In genomic region chr9:10265102-10265708, GRCh38 we compare ENCODE assay signal across 18 cellular contexts.
DNase-seq lines count a peak whose midpoint lies in the region; ATAC-seq and TF ChIP-seq lines count a peak whose summit lies in the region.
"Had no signal": no experiment of that assay in that cellular context is flagged by ENCODE, and none has a peak within 500 bp of the region (broad histone marks: within the 10 kb centered on the region; RNA-seq: fewer than 3 reads in every experiment).

No MANE protein-coding gene starts in this region.

- no peaks in the 10 kb centered on the region for H3K36me3 ChIP-seq in thoracic aorta

- ATAC-seq in thoracic aorta (ENCODE audit: insufficient number of reproducible peaks, low FRiP score, low read depth) (peak; percentile 58), T-cell (replicated peaks in 1 of 4) (no peak)
- ATAC-seq: psoas muscle had no signal

- H3K4me1 ChIP-seq in thoracic aorta (ENCODE audit: control insufficient read depth in 1 of 2, low read depth in 2 of 2) = no peaks in the 10 kb centered on the region
- H3K4me1 ChIP-seq: psoas muscle had no signal

- H3K4me3 ChIP-seq in astrocyte of the cerebellum (ENCODE audit: low read depth, low read length) (no peak overlapping the region), thoracic aorta (no peak overlapping the region), coronary artery (no peak overlapping the region)
- H3K4me3 ChIP-seq: dorsolateral prefrontal cortex, psoas muscle, SK-N-MC had no signal

- CTCF ChIA-PET in T-cell (lab: Charles Lee) = no interaction called here

- H3K27me3 Mint-ChIP-seq in T-cell (no peaks in the 10 kb centered on the region), type B pancreatic cell (no peaks in the 10 kb centered on the region)
- H3K27me3 Mint-ChIP-seq: activated CD4-positive, alpha-beta T cell treated with anti-CD3 and anti-CD28 coated beads, Interleukin-2, amount 10 ng/mL, durations not matched to agents 24 days and 14 days had no signal

- H3K4me1 Mint-ChIP-seq in T-cell (no peaks in the 10 kb centered on the region), type B pancreatic cell (ENCODE audit: unreplicated experiment) (peaks cover 11% of the 10 kb centered on the region)
- H3K4me1 Mint-ChIP-seq: activated CD4-positive, alpha-beta T cell treated with anti-CD3 and anti-CD28 coated beads, Interleukin-2, amount 10 ng/mL, durations not matched to agents 24 days and 14 days had no signal

- no peak overlapping the region for H3K4me3 Mint-ChIP-seq in T-cell
- H3K4me3 Mint-ChIP-seq in type B pancreatic cell = no peak overlapping the region
- H3K4me3 Mint-ChIP-seq: activated CD4-positive, alpha-beta T cell treated with anti-CD3 and anti-CD28 coated beads, Interleukin-2, amount 10 ng/mL, durations not matched to agents 24 days and 14 days had no signal

- in situ Hi-C loops in astrocyte of the cerebellum (cut with HindIII; ENCODE audit: low sequenced_read_pairs) = no loop called here

- H3K27me3 ChIP-seq in thoracic aorta (replicated peaks; ENCODE audit: insufficient read depth) = no peaks in the 10 kb centered on the region
- H3K27me3 ChIP-seq: dorsolateral prefrontal cortex had no signal

- H3K27ac Mint-ChIP-seq in T-cell (no peak overlapping the region), type B pancreatic cell (no peak overlapping the region)
- H3K27ac Mint-ChIP-seq: activated CD4-positive, alpha-beta T cell treated with anti-CD3 and anti-CD28 coated beads, Interleukin-2, amount 10 ng/mL, durations not matched to agents 24 days and 14 days had no signal

- H3K9me3 Mint-ChIP-seq in T-cell = peaks cover 13 to 38% (median 15%) of the 10 kb centered on the region in 3 donors
- peaks cover 5% of the 10 kb centered on the region for H3K9me3 Mint-ChIP-seq in type B pancreatic cell

- H3K9me3 ChIP-seq in thoracic aorta = no peaks in the 10 kb centered on the region
- H3K9me3 ChIP-seq: psoas muscle had no signal

- POLR2A ChIA-PET in T-cell (lab: Charles Lee) = no interaction called here

- H3K36me3 Mint-ChIP-seq in T-cell = no peaks in the 10 kb centered on the region
- H3K36me3 Mint-ChIP-seq in type B pancreatic cell = no peaks in the 10 kb centered on the region

- H3K27ac ChIP-seq in thoracic aorta (no peak overlapping the region), coronary artery (no peak overlapping the region)
- H3K27ac ChIP-seq: dorsolateral prefrontal cortex, psoas muscle, SK-N-MC had no signal

- peak; percentile 12 for DNase-seq in NCI-H748 (lab: John Stamatoyannopoulos, UW; ENCODE audit: unreplicated experiment)
- no peak for DNase-seq in NCI-H748 treated with DMSO at 0.1 percent for 48 hours (lab: John Stamatoyannopoulos, UW)
- DNase-seq in astrocyte of the cerebellum (ENCODE audit: low read depth) = peak; percentile 93
- peak; percentile 21 for DNase-seq in hepatic stellate cell (ENCODE audit: low spot score)
- DNase-seq in thoracic aorta (ENCODE audit: low spot score) = no peak
- DNase-seq in coronary artery (ENCODE audit: low spot score) = no peak
- no peak for DNase-seq in T-cell
- DNase-seq in type B pancreatic cell (ENCODE audit: extremely low spot score, unreplicated experiment) = no peak
- DNase-seq: 8988T; activated CD4-positive, alpha-beta T cell treated with anti-CD3 and anti-CD28 coated beads, Interleukin-2, amount 10 ng/mL, durations not matched to agents 24 days and 14 days; activated effector memory CD4-positive, alpha-beta T cell treated with anti-CD3 and anti-CD28 coated beads, Interleukin-2, amount 50 U/mL, for 16 hours; dorsolateral prefrontal cortex; hypothalamus; midbrain; MM.1S; NCI-H524; psoas muscle had no signal

- TF ChIP-seq CTCF in astrocyte of the cerebellum (IDR thresholded peaks at IDR 0.05; ENCODE audit: low read depth, low read length, missing control alignments) = no peak
- TF ChIP-seq CTCF in thoracic aorta (IDR thresholded peaks at IDR 0.05) = no peak
- TF ChIP-seq CTCF in coronary artery (IDR thresholded peaks at IDR 0.05) = no peak
- no peak for TF ChIP-seq CTCF in type B pancreatic cell (conservative IDR thresholded peaks at IDR 0.05)

Comparison
In these comparisons a context has a peak if more than half of its experiments do, and no peak if none do; other contexts are left out.
1. DNase-seq: peak in NCI-H748 (single experiment), astrocyte of the cerebellum (single experiment) and hepatic stellate cell (single experiment); none in NCI-H748 treated with DMSO at 0.1 percent for 48 hours (single experiment), thoracic aorta (single experiment), coronary artery (single experiment), T-cell (0 of 34) and type B pancreatic cell (single experiment).